ENCODE assay signal across 27 cellular contexts in genomic region chr10:105494944-105495343, GRCh38.
"Had no signal": no experiment of that assay in that cellular context is flagged by ENCODE, and none has a peak within 500 bp of the region (broad histone marks: within the 10 kb centered on the region; RNA-seq: fewer than 3 reads in every experiment).

No MANE protein-coding gene starts in this region.

- H3K9me3 ChIP-seq: stomach, suprapubic skin, testis, thoracic aorta, thyroid gland, tibial artery, tibial nerve, transverse colon, upper lobe of left lung, upper lobe of right lung, uterus, vagina had no signal

- FAIRE-seq: urothelium cell line had no signal

- H3K27ac ChIP-seq: stomach, suprapubic skin, testis, thoracic aorta, thyroid gland, tibial artery, tibial nerve, transverse colon, upper lobe of left lung, upper lobe of right lung, uterus, vagina had no signal

- H3K4me3 ChIP-seq: stomach, suprapubic skin, testis, thoracic aorta, thyroid gland, tibial artery, tibial nerve, transverse colon, upper lobe of left lung, upper lobe of right lung, uterus, vagina had no signal

- H3K4me1 ChIP-seq: stomach, suprapubic skin, testis, thyroid gland, tibial artery, tibial nerve, transverse colon, upper lobe of left lung, upper lobe of right lung, uterus, vagina had no signal

- H3K36me3 ChIP-seq: stomach, suprapubic skin, thoracic aorta, thyroid gland, tibial artery, tibial nerve, transverse colon, upper lobe of left lung, upper lobe of right lung, uterus, vagina had no signal

- H3K27me3 ChIP-seq: stomach, suprapubic skin, testis, thyroid gland, tibial artery, tibial nerve, transverse colon, upper lobe of left lung, upper lobe of right lung, uterus, vagina had no signal

- DNase-seq: stimulated activated CD4-positive, alpha-beta T cell treated with anti-CD3 and anti-CD28 coated beads, Interleukin-2, amount 100 ng/mL, for 48 hours; stimulated activated CD4-positive, alpha-beta T cell treated with anti-CD3 and anti-CD28 coated beads, Interleukin-4, amount 100 ng/mL, for 1 hour; stimulated activated CD4-positive, alpha-beta T cell treated with anti-CD3 and anti-CD28 coated beads, Interleukin-4, amount 100 ng/mL, for 24 hours; stimulated activated CD4-positive, alpha-beta T cell treated with anti-CD3 and anti-CD28 coated beads, Interleukin-4, amount 100 ng/mL, for 4 hours; stimulated activated CD8-positive, alpha-beta memory T cell treated with anti-CD3 and anti-CD28 coated beads, Interleukin-4, amount 100 ng/mL, for 48 hours; stimulated activated naive B cell treated with anti-CD40 and anti-IgM and Interleukin-4, amounts not matched to agents 10 μg/mL and 1 μg/mL and 100 μg/mL, for 72 hours; stimulated activated naive CD4-positive, alpha-beta T cell; stimulated activated naive CD4-positive, alpha-beta T cell treated with Interleukin-2 at 50 U/mL for 16 hours; stimulated activated naive CD8-positive, alpha-beta T cell treated with anti-CD3 and anti-CD28 coated beads, Interleukin-15, amount 100 ng/mL, for 72 hours; stimulated activated naive CD8-positive, alpha-beta T cell treated with anti-CD3 and anti-CD28 coated beads, Interleukin-15, Interleukin-2, amounts not matched to agents 100 U/mL and 50 U/mL, for 24 hours; stomach; substantia nigra; testis; thyroid gland; tibial artery; transverse colon; trophoblast cell; upper lobe of left lung; upper lobe of right lung; uterus had no signal

- ATAC-seq: stimulated activated effector memory CD8-positive, alpha-beta T cell treated with anti-CD3 and anti-CD28 coated beads, Interleukin-12 subunit alpha, Interleukin-12 subunit beta, amount 100 ng/mL, for 72 hours; stimulated activated memory B cell treated with anti-CD40 and anti-IgM and Interleukin-4, amounts not matched to agents 10 μg/mL and 1 μg/mL and 100 μg/mL, for 72 hours; stimulated activated naive B cell treated with anti-CD40 and anti-IgM and Interleukin-4, amounts not matched to agents 10 μg/mL and 1 μg/mL and 100 μg/mL, for 72 hours; stimulated activated naive CD8-positive, alpha-beta T cell treated with anti-CD3 and anti-CD28 coated beads, Interleukin-15, amount 100 ng/mL, for 72 hours; stimulated activated naive CD8-positive, alpha-beta T cell treated with anti-CD3 and anti-CD28 coated beads, Interleukin-15, Interleukin-2, amounts not matched to agents 100 U/mL and 50 U/mL, for 24 hours; upper lobe of right lung had no signal
